In genomic region chr2:54587439-54588016, GRCh38 we compare ENCODE assay signal across 16 cellular contexts.
DNase-seq lines count a peak whose midpoint lies in the region; ATAC-seq and TF ChIP-seq lines count a peak whose summit lies in the region.
"Had no signal": no experiment of that assay in that cellular context is flagged by ENCODE, and none has a peak within 500 bp of the region (broad histone marks: within the 10 kb centered on the region; RNA-seq: fewer than 3 reads in every experiment).

No MANE protein-coding gene starts in this region.

- H3K36me3 ChIP-seq in left ventricle myocardium inferior (peaks cover 4% of the 10 kb centered on the region), liver (ENCODE audit: control insufficient read depth in 4 of 4, insufficient read depth in 3 of 4, low read depth in 1 of 4, low read length in 3 of 4) (peaks cover 0 to 3% (median 0%) of the 10 kb centered on the region in 4 donors), stomach (peaks cover 0 to 5% (median 2%) of the 10 kb centered on the region in 4 donors)
- H3K36me3 ChIP-seq: BE2C, uterus had no signal

- peaks cover 95% of the 10 kb centered on the region for H3K4me1 Mint-ChIP-seq in activated CD4-positive, alpha-beta memory T cell treated with anti-CD3 and anti-CD28 coated beads for 36 hours (ENCODE audit: low read depth)
- H3K4me1 Mint-ChIP-seq in chondrocyte (ENCODE audit: low read depth) = peaks cover 38% of the 10 kb centered on the region
- peaks cover 55% of the 10 kb centered on the region for H3K4me1 Mint-ChIP-seq in MCF 10A (ENCODE audit: insufficient read depth, unreplicated experiment)

- no peaks in the 10 kb centered on the region for H3K27me3 Mint-ChIP-seq in activated CD4-positive, alpha-beta memory T cell treated with anti-CD3 and anti-CD28 coated beads for 36 hours
- H3K27me3 Mint-ChIP-seq in chondrocyte (ENCODE audit: low read depth) = no peaks in the 10 kb centered on the region
- no peaks in the 10 kb centered on the region for H3K27me3 Mint-ChIP-seq in MCF 10A (ENCODE audit: insufficient read depth, unreplicated experiment)

- TF ChIP-seq CTCF in left ventricle myocardium inferior (IDR thresholded peaks at IDR 0.05; ENCODE audit: borderline replicate concordance) = no peak
- no peak for TF ChIP-seq CTCF in liver (IDR thresholded peaks at IDR 0.05; ENCODE audit: low read depth, low read length, missing input control)
- no peak for TF ChIP-seq CTCF in stomach (IDR thresholded peaks at IDR 0.05)
- TF ChIP-seq CTCF in chondrocyte (IDR thresholded peaks at IDR 0.05) = no peak
- no peak for TF ChIP-seq CTCF in MCF 10A (IDR thresholded peaks at IDR 0.05; ENCODE audit: unreplicated experiment)

- H3K4me1 ChIP-seq in left ventricle myocardium inferior (peaks cover 100% of the 10 kb centered on the region), liver (ENCODE audit: control insufficient read depth in 4 of 4, insufficient read depth in 4 of 4, low read length in 3 of 4) (peaks cover 17 to 81% (median 70%) of the 10 kb centered on the region in 4 donors), stomach (peaks cover 53 to 96% (median 74%) of the 10 kb centered on the region in 4 donors)

- POLR2A ChIA-PET in activated CD4-positive, alpha-beta memory T cell treated with anti-CD3 and anti-CD28 coated beads for 36 hours (lab: Charles Lee) = interaction anchor here (2.0 kb wide), 1 partner anchor 29 kb away, joined by 11 read pairs; no protein-coding TSS in a partner anchor
- POLR2A ChIA-PET in MCF 10A (lab: Yijun Ruan, JAX) = interaction anchor here (1.2 to 3.8 kb wide), 4 partner anchors 11 to 28 kb away, joined by 3 to 33 read pairs (median 10); no protein-coding TSS in a partner anchor

- CTCF ChIA-PET in activated CD4-positive, alpha-beta memory T cell treated with anti-CD3 and anti-CD28 coated beads for 36 hours (lab: Charles Lee) = interaction anchor here (1.1 kb wide), 1 partner anchor 29 kb away, joined by 4 read pairs; no protein-coding TSS in a partner anchor
- CTCF ChIA-PET in MCF 10A (lab: Yijun Ruan, JAX) = interaction anchor here (1.6 kb wide), 1 partner anchor 28 kb away, joined by 5 read pairs; no protein-coding TSS in a partner anchor

- no peak overlapping the region for H3K4me3 ChIP-seq in left ventricle myocardium inferior
- H3K4me3 ChIP-seq in liver (ENCODE audit: low read depth in 1 of 3, low read length in 3 of 3) = no peak overlapping the region
- no peak overlapping the region for H3K4me3 ChIP-seq in stomach
- H3K4me3 ChIP-seq: uterus had no signal

- no peak overlapping the region for H3K9ac ChIP-seq in liver (ENCODE audit: low read depth in 1 of 2, low read length in 2 of 2)

- H3K4me3 Mint-ChIP-seq in activated CD4-positive, alpha-beta memory T cell treated with anti-CD3 and anti-CD28 coated beads for 36 hours = no peak overlapping the region
- H3K4me3 Mint-ChIP-seq in chondrocyte (ENCODE audit: unreplicated experiment) (no peak overlapping the region), MCF 10A (ENCODE audit: unreplicated experiment) (no peak overlapping the region)
- H3K4me3 Mint-ChIP-seq: endodermal cell, nephron progenitor cell had no signal

- no peaks in the 10 kb centered on the region for H3K9me3 Mint-ChIP-seq in activated CD4-positive, alpha-beta memory T cell treated with anti-CD3 and anti-CD28 coated beads for 36 hours
- no peaks in the 10 kb centered on the region for H3K9me3 Mint-ChIP-seq in chondrocyte (ENCODE audit: low read depth)
- H3K9me3 Mint-ChIP-seq in MCF 10A (ENCODE audit: unreplicated experiment) = no peaks in the 10 kb centered on the region
- H3K9me3 Mint-ChIP-seq: endodermal cell, nephron progenitor cell had no signal

- TF ChIP-seq POLR2A in stomach (IDR thresholded peaks at IDR 0.05) = no peak

- no peak for TF ChIP-seq RAD21 in liver (IDR thresholded peaks at IDR 0.05)

- no peaks in the 10 kb centered on the region for H3K36me3 Mint-ChIP-seq in activated CD4-positive, alpha-beta memory T cell treated with anti-CD3 and anti-CD28 coated beads for 36 hours
- H3K36me3 Mint-ChIP-seq in chondrocyte (ENCODE audit: low read depth) (no peaks in the 10 kb centered on the region), MCF 10A (ENCODE audit: insufficient read depth, unreplicated experiment) (no peaks in the 10 kb centered on the region)

- 81% methylated on average over 5 of the region's 5 CpGs for WGBS in liver
- WGBS in stomach, 5 donors = 65 to 85% (median 77%) methylated on average over 5 of the region's 5 CpGs

- intact Hi-C loops in left ventricle myocardium inferior (cut with micrococcal nuclease) = no loop called here
- intact Hi-C loops in left cardiac atrium (cut with DNase I) = no loop called here
- intact Hi-C loops in activated CD4-positive, alpha-beta memory T cell treated with anti-CD3 and anti-CD28 coated beads for 36 hours (cut with micrococcal nuclease) = loop anchor here (5.0 kb wide), 1 partner anchor 50 kb away; no protein-coding TSS in a partner anchor
- intact Hi-C loops in stomach (cut with DNase I; ENCODE audit: low total_unique reads) = no loop called here
- intact Hi-C loops in MCF 10A (cut with micrococcal nuclease) = no loop called here

- H3K27ac ChIP-seq in left ventricle myocardium inferior (replicated peaks) (peak overlapping the region; percentile 72), liver (ENCODE audit: low read depth in 1 of 2, low read length in 2 of 2) (peak overlapping the region; percentile 65 to 93), stomach (peak overlapping the region in 4 of 5 donors; percentile 5 to 82 (median 54))

- ATAC-seq in left cardiac atrium = no peak

- H3K27ac Mint-ChIP-seq in activated CD4-positive, alpha-beta memory T cell treated with anti-CD3 and anti-CD28 coated beads for 36 hours = peak overlapping the region; percentile 11
- H3K27ac Mint-ChIP-seq in chondrocyte (ENCODE audit: unreplicated experiment) (no peak overlapping the region), MCF 10A (ENCODE audit: low read depth, unreplicated experiment) (no peak overlapping the region)
- H3K27ac Mint-ChIP-seq: endodermal cell, nephron progenitor cell had no signal

- DNase-seq in left ventricle myocardium inferior (no peak), left cardiac atrium (no peak), stomach (no peak), chondrocyte (ENCODE audit: low spot score) (no peak), MCF 10A (ENCODE audit: unreplicated experiment) (no peak), SIG-M5 (lab: John Stamatoyannopoulos, UW) (no peak)
- no peak for DNase-seq in activated CD4-positive, alpha-beta memory T cell treated with anti-CD3 and anti-CD28 coated beads for 36 hours
- DNase-seq: BE2C; endodermal cell; kidney; NCI-H1105 treated with DMSO at 0.1 percent for 48 hours; nephron progenitor cell; retina; stimulated activated CD4-positive, alpha-beta T cell treated with anti-CD3 and anti-CD28 coated beads, Interleukin-2, amount 100 ng/mL, for 48 hours; uterus had no signal

- H3K9me3 ChIP-seq in left ventricle myocardium inferior (replicated peaks) (no peaks in the 10 kb centered on the region), liver (ENCODE audit: control insufficient read depth in 4 of 4, low read length in 3 of 4) (no peaks in the 10 kb centered on the region), stomach (no peaks in the 10 kb centered on the region)
- H3K9me3 ChIP-seq: BE2C, uterus had no signal

- BruUV-seq in MCF 10A (replicated peaks; lab: Mats Ljungman, UMichigan) = no TSS peak

- TF ChIP-seq EP300 in stomach (IDR thresholded peaks at IDR 0.05) = no peak

- H3K27me3 ChIP-seq in left ventricle myocardium inferior (ENCODE audit: low read depth) (no peaks in the 10 kb centered on the region), liver (ENCODE audit: control insufficient read depth in 4 of 4, insufficient read depth in 4 of 4, low read length in 3 of 4) (no peaks in the 10 kb centered on the region), stomach (no peaks in the 10 kb centered on the region)
- H3K27me3 ChIP-seq: BE2C, uterus had no signal

TF ChIP-seq in liver, 16 proteins besides CTCF, POLR2A, EP300 and RAD21:
- TF ChIP-seq MAX (IDR thresholded peaks at IDR 0.05) (no peak), TAF1 (conservative IDR thresholded peaks at IDR 0.05) (no peak), JUND (IDR thresholded peaks at IDR 0.05) (no peak)
